22 cellular contexts compared by ENCODE assay signal in genomic region chr22:40553014-40553579, GRCh38.
DNase-seq lines count a peak whose midpoint lies in the region; ATAC-seq and TF ChIP-seq lines count a peak whose summit lies in the region.
"Had no signal": no experiment of that assay in that cellular context is flagged by ENCODE, and none has a peak within 500 bp of the region (broad histone marks: within the 10 kb centered on the region; RNA-seq: fewer than 3 reads in every experiment).

No MANE protein-coding gene starts in this region.

- WGBS in trophoblast cell (ENCODE audit: extremely low coverage, insufficient coverage, insufficient read length): no CpG with 5 or more reads among the region's 7 CpGs

- no peak overlapping the region for H4K8ac ChIP-seq in trophoblast cell (ENCODE audit: low read depth, low read length)

- no peaks in the 10 kb centered on the region for H3K27me3 Mint-ChIP-seq in effector memory CD8-positive, alpha-beta T cell
- H3K27me3 Mint-ChIP-seq: T-cell had no signal

- peaks cover 3% of the 10 kb centered on the region; the same call in 1 of the 2 replicates for H3K4me1 ChIP-seq in HEK293 (ENCODE audit: control insufficient read depth, insufficient read depth, low read length)
- H3K4me1 ChIP-seq in trophoblast cell (ENCODE audit: control insufficient read depth in 1 of 2, insufficient read depth in 2 of 2, low read length in 2 of 2): peaks cover 4% of the 10 kb centered on the region in 2 experiments
- H3K4me1 ChIP-seq: Caco-2 had no signal

- H3K27me3 ChIP-seq in SU-DHL-6 (ENCODE audit: low read length): no peaks in the 10 kb centered on the region
- no peaks in the 10 kb centered on the region for H3K27me3 ChIP-seq in trophoblast cell (ENCODE audit: insufficient read depth, low read length)

- POLR2A ChIA-PET in HEK293 (lab: Yijun Ruan, JAX): no interaction called here

- H3K4ac ChIP-seq in trophoblast cell (ENCODE audit: low read depth, low read length): no peak overlapping the region

- no peak overlapping the region for H3K4me3 Mint-ChIP-seq in effector memory CD8-positive, alpha-beta T cell
- H3K4me3 Mint-ChIP-seq: HFFc6, T-cell had no signal

- H2BK12ac ChIP-seq in trophoblast cell (ENCODE audit: low read length): no peak overlapping the region

- H3K4me3 ChIP-seq in HEK293 (ENCODE audit: low read depth, low read length) (no peak overlapping the region), SU-DHL-6 (ENCODE audit: insufficient read depth, low read length, poor library complexity, severe bottlenecking) (no peak overlapping the region), trophoblast cell (ENCODE audit: low read depth, low read length) (peak overlapping the region; percentile 3)
- H3K4me3 ChIP-seq: GM12878 had no signal

- H2AFZ ChIP-seq in SU-DHL-6 (ENCODE audit: low read depth, low read length, severe bottlenecking) (no peak overlapping the region), trophoblast cell (ENCODE audit: insufficient read depth, low read length, poor library complexity) (no peak overlapping the region)

- H4K91ac ChIP-seq in trophoblast cell (ENCODE audit: low read depth, low read length): no peak overlapping the region

- no peak overlapping the region; the same call in 1 of the 2 replicates for H3K9ac ChIP-seq in SU-DHL-6 (ENCODE audit: low read length)
- no peak overlapping the region for H3K9ac ChIP-seq in trophoblast cell (ENCODE audit: low read length)
- H3K9ac ChIP-seq: SK-N-SH had no signal

- in situ Hi-C loops in ACHN (cut with HindIII; ENCODE audit: low pct_ligation_motif_present, low pct_unique_long_range_greater_than_20kb, low sequenced_read_pairs): no loop called here

- peaks cover 6% of the 10 kb centered on the region; the same call in 1 of the 2 replicates for H3F3A ChIP-seq in SU-DHL-6 (ENCODE audit: insufficient read depth)

- no peaks in the 10 kb centered on the region for H3K9me2 ChIP-seq in SU-DHL-6 (replicated peaks; ENCODE audit: insufficient read depth, low read length)
- H3K9me2 ChIP-seq: SK-N-SH had no signal

- ATAC-seq in effector memory CD8-positive, alpha-beta T cell (replicated peaks): no peak
- ATAC-seq: GM12878, T-cell had no signal

- H3K9me3 ChIP-seq in HEK293 (ENCODE audit: control insufficient read depth, insufficient read depth, low read depth, low read length) (no peaks in the 10 kb centered on the region), SU-DHL-6 (ENCODE audit: insufficient read depth, low read length) (no peaks in the 10 kb centered on the region; the same call in 1 of the 2 replicates), trophoblast cell (ENCODE audit: insufficient read depth, low read depth, low read length) (no peaks in the 10 kb centered on the region)
- H3K9me3 ChIP-seq: Caco-2, SK-N-SH had no signal

- no peak overlapping the region for H3K23ac ChIP-seq in trophoblast cell (ENCODE audit: low read length)

- H3K36me3 Mint-ChIP-seq in effector memory CD8-positive, alpha-beta T cell (ENCODE audit: insufficient read depth): peaks cover 23% of the 10 kb centered on the region

- H3K79me2 ChIP-seq in SU-DHL-6 (ENCODE audit: insufficient read depth, low read length): peaks cover 80% of the 10 kb centered on the region
- H3K79me2 ChIP-seq in trophoblast cell (ENCODE audit: control insufficient read depth, insufficient read depth, low read length, poor library complexity): no peaks in the 10 kb centered on the region

- H3K9me3 Mint-ChIP-seq in effector memory CD8-positive, alpha-beta T cell: no peaks in the 10 kb centered on the region
- H3K9me3 Mint-ChIP-seq: HFFc6 had no signal

- no peak overlapping the region for H2BK5ac ChIP-seq in trophoblast cell (ENCODE audit: low read depth, low read length, poor library complexity)

- peak overlapping the region in 1 of 2 donors; percentile 6 for H3K27ac Mint-ChIP-seq in effector memory CD8-positive, alpha-beta T cell
- H3K27ac Mint-ChIP-seq: HFFc6 had no signal

- no peaks in the 10 kb centered on the region for H4K20me1 ChIP-seq in SU-DHL-6 (ENCODE audit: low read depth, low read length)

- H2BK120ac ChIP-seq in trophoblast cell (ENCODE audit: insufficient read depth, low read length, poor library complexity): no peak overlapping the region

- no peak overlapping the region for H3K18ac ChIP-seq in trophoblast cell (ENCODE audit: low read length)

- peaks cover 13 to 21% of the 10 kb centered on the region in 2 donors for H3K4me1 Mint-ChIP-seq in effector memory CD8-positive, alpha-beta T cell (ENCODE audit: low read depth in 2 of 2)

- H3K36me3 ChIP-seq in HEK293 (ENCODE audit: control insufficient read depth in 2 of 2, insufficient read depth in 1 of 2, low read length in 2 of 2): peaks cover under 1 to 10% of the 10 kb centered on the region in 2 experiments
- peaks cover 24% of the 10 kb centered on the region; the same call in 1 of the 2 replicates for H3K36me3 ChIP-seq in SU-DHL-6 (ENCODE audit: low read length)
- peaks cover 3 to 12% of the 10 kb centered on the region in 2 experiments for H3K36me3 ChIP-seq in trophoblast cell (ENCODE audit: control insufficient read depth in 1 of 2, insufficient read depth in 2 of 2, low read length in 2 of 2)

- no peaks in the 10 kb centered on the region for H3K79me1 ChIP-seq in trophoblast cell (ENCODE audit: low read length)

- no peak overlapping the region for H4K12ac ChIP-seq in trophoblast cell (ENCODE audit: low read depth, low read length)

- no peak overlapping the region for H3K14ac ChIP-seq in trophoblast cell (ENCODE audit: low read length)

- CTCF ChIA-PET in HEK293 (lab: Yijun Ruan, JAX): interaction anchor here (0.6 kb wide), 1 partner anchor 173 kb away, joined by 3 read pairs; no protein-coding TSS in a partner anchor

- TF ChIP-seq CTCF in HEK293 (tag by site-specific recombination; IDR thresholded peaks at IDR 0.05): no peak
- no peak for TF ChIP-seq CTCF in SU-DHL-6 (IDR thresholded peaks at IDR 0.05; ENCODE audit: insufficient read depth, low read length, poor library complexity, severe bottlenecking)

- H2AK5ac ChIP-seq in trophoblast cell (ENCODE audit: low read length): no peak overlapping the region

- no peak overlapping the region for H3K27ac ChIP-seq in HEK293 (ENCODE audit: extremely low read depth, low read depth, low read length)
- H3K27ac ChIP-seq in SU-DHL-6 (ENCODE audit: low read depth, low read length): peak overlapping the region; percentile 72
- H3K27ac ChIP-seq in trophoblast cell (ENCODE audit: low read depth, low read length): no peak overlapping the region
- H3K27ac ChIP-seq: HL-60 had no signal

- DNase-seq in ELF-1 (ENCODE audit: low read depth, low spot score): peak; percentile 44
- DNase-seq in trophoblast cell: no peak
- no peak for DNase-seq in ACHN
- no peak for DNase-seq in activated CD4-positive, alpha-beta T cell treated with anti-CD3 and anti-CD28 coated beads for 4 hours
- DNase-seq in effector memory CD8-positive, alpha-beta T cell: no peak
- no peak for DNase-seq in activated T-cell treated with anti-CD3 and anti-CD28 coated beads, Interleukin-2, amount 50 U/mL, for 1 hour
- DNase-seq: Caco-2; DMS153; GOT3; HFFc6; NCI-H1105; NCI-H2081; NCI-H2171 treated with DMSO at 0.1 percent for 48 hours; NCI-H446 treated with DMSO at 0.1 percent for 48 hours; NK-92 treated with Interleukin-12 subunit alpha and Interleukin-12 subunit beta, amount 100 ng/mL, for 24 hours; SHP77; SK-N-SH; T-cell had no signal

- H3K4me2 ChIP-seq in SU-DHL-6 (ENCODE audit: low read depth, low read length, poor library complexity, severe bottlenecking): peak overlapping the region; percentile 18
- no peak overlapping the region for H3K4me2 ChIP-seq in trophoblast cell (ENCODE audit: low read length)
- H3K4me2 ChIP-seq: SK-N-SH had no signal

TF ChIP-seq in HEK293, 187 proteins besides CTCF, POLR2A, EP300 and RAD21:
- TF ChIP-seq GLI2 (tag by site-specific recombination; IDR thresholded peaks at IDR 0.05; ENCODE audit: borderline replicate concordance, low read depth): no peak
- peak; percentile 58 for TF ChIP-seq ZNF585B (tag by site-specific recombination; IDR thresholded peaks at IDR 0.05)
